ENCODE assay signal across 9 cellular contexts in genomic region chr16:55480228-55480655, GRCh38. TPM values are rescaled to one million over a fixed set of nuclear protein-coding genes. Genes with fewer than 3 reads are reported as not detected.
DNase-seq lines count a peak whose midpoint lies in the region; ATAC-seq lines count a peak whose summit lies in the region.
"Had no signal": no experiment of that assay in that cellular context is flagged by ENCODE, and none has a peak within 500 bp of the region (broad histone marks: within the 10 kb centered on the region; RNA-seq: fewer than 3 reads in every experiment).

No MANE protein-coding gene starts in this region.

- ATAC-seq in HG03432 (IDR thresholded peaks at IDR 0.05; ENCODE audit: unreplicated experiment): no peak
- no peak for ATAC-seq in GM21619 (IDR thresholded peaks at IDR 0.05; ENCODE audit: unreplicated experiment)
- no peak for ATAC-seq in GM18520 (IDR thresholded peaks at IDR 0.05; ENCODE audit: unreplicated experiment)

- peaks cover 4 to 7% of the 10 kb centered on the region in 2 donors for H3K36me3 ChIP-seq in stomach smooth muscle (ENCODE audit: control insufficient read depth in 2 of 2, insufficient read depth in 2 of 2, low read length in 2 of 2)

- H3K9ac ChIP-seq in stomach smooth muscle (ENCODE audit: low read length in 2 of 2): peak overlapping the region; percentile 60 to 62

- H3K4me3 ChIP-seq in stomach smooth muscle (ENCODE audit: low read length in 2 of 2): peak overlapping the region; percentile 66 to 78

- DNase-seq in LHCN-M2 (ENCODE audit: low read depth) (peak; percentile 85), dermis blood vessel endothelial cell (peak; percentile 73), kidney tubule cell (ENCODE audit: low spot score) (peak; percentile 46), 8988T (no peak)
- DNase-seq: activated gamma-delta T cell had no signal

- H3K27me3 ChIP-seq in stomach smooth muscle (ENCODE audit: control insufficient read depth in 1 of 2, insufficient read depth in 2 of 2, low read length in 2 of 2): peaks cover 2 to 20% of the 10 kb centered on the region in 2 donors

- no peaks in the 10 kb centered on the region for H3K9me3 ChIP-seq in stomach smooth muscle (ENCODE audit: control insufficient read depth in 2 of 2, low read length in 2 of 2)

- H3K4me1 ChIP-seq in stomach smooth muscle (ENCODE audit: control insufficient read depth, insufficient read depth, low read length): peaks cover 26% of the 10 kb centered on the region

- H3K27ac ChIP-seq in stomach smooth muscle (ENCODE audit: low read length): peak overlapping the region; percentile 67

RNA-seq across cellular contexts. Expression of gene MMP2, which starts 1.2 kb away (rescaled TPM):
- total RNA-seq in LHCN-M2 (2014; rRNA removed) (349 and 405 TPM in 2 replicates), dermis blood vessel endothelial cell (16.7 and 20.5 TPM in 2 replicates)
- polyA plus RNA-seq in LHCN-M2 (2012): 607 TPM

RNA-seq across cellular contexts. Expression of gene LPCAT2, which starts 28.6 kb away (rescaled TPM):
- total RNA-seq in LHCN-M2 (2014; rRNA removed): 6.8 and 7.2 TPM in 2 replicates
- polyA plus RNA-seq in LHCN-M2 (2012): 5.6 TPM
- 23.9 and 37.6 TPM in 2 replicates for total RNA-seq in dermis blood vessel endothelial cell

Comparison
In these comparisons a context has a peak if more than half of its experiments do, and no peak if none do; other contexts are left out.
1. RNA of gene MMP2, which starts 1.2 kb away (total RNA-seq): 349 to 405 TPM in LHCN-M2; 16.7 to 20.5 TPM in dermis blood vessel endothelial cell; every median in the first group is over 10 times any median in the second.